In genomic region chr19:14781713-14782536, GRCh38 we compare ENCODE assay signal across 6 cellular contexts. TPM values are rescaled to one million over a fixed set of nuclear protein-coding genes. Genes with fewer than 3 reads are reported as not detected.
"Had no signal": no experiment of that assay in that cellular context is flagged by ENCODE, and none has a peak within 500 bp of the region (broad histone marks: within the 10 kb centered on the region; RNA-seq: fewer than 3 reads in every experiment).

No MANE protein-coding gene starts in this region.

RNA-seq across cellular contexts. Expression of gene ADGRE2, which starts 3.6 kb away (rescaled TPM):
- total RNA-seq: M059J, SJSA1 had no signal

RNA-seq across cellular contexts. Expression of gene OR7A5, which starts 53.1 kb away (rescaled TPM):
- total RNA-seq: M059J, PC-3, Peyer's patch, Right ventricle myocardium superior, SJSA1 had no signal
- polyA plus RNA-seq: SK-N-SH had no signal

RNA-seq across cellular contexts. Expression of gene OR7C1, which starts 53.1 kb away (rescaled TPM):
- total RNA-seq: M059J, PC-3, Peyer's patch, Right ventricle myocardium superior, SJSA1 had no signal
- polyA plus RNA-seq: SK-N-SH had no signal
